ENCODE assay signal across 14 cellular contexts in genomic region chr3:15633159-15633558, GRCh38. TPM values are rescaled to one million over a fixed set of nuclear protein-coding genes. Genes with fewer than 3 reads are reported as not detected.
A peak's percentile ranks its signal among the peaks of the same experiment; 100 is the strongest.
DNase-seq lines count a peak whose midpoint lies in the region; ATAC-seq and TF ChIP-seq lines count a peak whose summit lies in the region.
"Had no signal": no experiment of that assay in that cellular context is flagged by ENCODE, and none has a peak within 500 bp of the region (broad histone marks: within the 10 kb centered on the region; RNA-seq: fewer than 3 reads in every experiment).

No MANE protein-coding gene starts in this region.

- H3K9ac ChIP-seq in iPS-18a (ENCODE audit: low read length): no peak overlapping the region

- no peak for TF ChIP-seq CTCF in PC-9 (conservative IDR thresholded peaks at IDR 0.05)

- POLR2A ChIA-PET in PC-9 (lab: Charles Lee; ENCODE audit: unreplicated experiment): interaction anchor here (0.7 kb wide), 2 partner anchors 13 to 635 kb away, joined by 4 to 13 read pairs; no protein-coding TSS in a partner anchor

- H3K4me1 ChIP-seq in PC-9 (replicated peaks; ENCODE audit: insufficient read depth): peaks cover 83% of the 10 kb centered on the region
- peaks cover 56% of the 10 kb centered on the region for H3K4me1 ChIP-seq in iPS-18a (ENCODE audit: control insufficient read depth, low read depth, low read length)

- intact Hi-C loops in PC-9 (cut with micrococcal nuclease; ENCODE audit: unreplicated experiment): loop anchor here (5.0 to 10.0 kb wide), 4 partner anchors 34 to 634 kb away; partner anchors contain the start of gene OXNAD1

- CTCF ChIA-PET in PC-9 (lab: Charles Lee): interaction anchor here (0.7 kb wide), 2 partner anchors 208 to 1591 kb away, joined by 5 to 18 read pairs; no protein-coding TSS in a partner anchor

- H3K27ac ChIP-seq in PC-9: peak overlapping the region; percentile 95
- H3K27ac ChIP-seq in iPS-18a (ENCODE audit: low read length): no peak overlapping the region
- H3K27ac ChIP-seq in temporal lobe (ENCODE audit: low read depth, low read length): peak overlapping the region; percentile 92
- H3K27ac ChIP-seq: HL-60 had no signal

- DNase-seq in NCI-H2227 (lab: John Stamatoyannopoulos, UW; ENCODE audit: unreplicated experiment): peak; percentile 2
- DNase-seq in NCI-H2227 treated with DMSO at 0.1 percent for 48 hours (lab: John Stamatoyannopoulos, UW): no peak
- peak in 1 of 2 experiments; percentile 59 for DNase-seq in PC-9
- DNase-seq in activated CD4-positive, alpha-beta T cell treated with anti-CD3 and anti-CD28 coated beads for 4 hours: no peak
- DNase-seq: central memory CD4-positive, alpha-beta T cell; kidney; NCI-H1092 treated with DMSO at 0.1 percent for 48 hours had no signal

- BruUV-seq in PC-9 (replicated peaks; lab: Mats Ljungman, UMichigan): no TSS peak

- no peak overlapping the region for H2AFZ ChIP-seq in PC-9

- H3F3A ChIP-seq in PC-9 (ENCODE audit: insufficient read depth, low read depth): peaks cover 61% of the 10 kb centered on the region

- no peaks in the 10 kb centered on the region for H4K20me1 ChIP-seq in PC-9 (ENCODE audit: insufficient read depth)

- H3K9me3 ChIP-seq in PC-9 (ENCODE audit: insufficient read depth, low read depth): no peaks in the 10 kb centered on the region
- no peaks in the 10 kb centered on the region for H3K9me3 ChIP-seq in iPS-18a (ENCODE audit: control insufficient read depth, low read depth, low read length)

- no peaks in the 10 kb centered on the region for H3K36me3 ChIP-seq in PC-9 (ENCODE audit: low read depth)
- no peaks in the 10 kb centered on the region for H3K36me3 ChIP-seq in iPS-18a (ENCODE audit: control insufficient read depth, low read depth, low read length)

- H3K79me2 ChIP-seq in PC-9 (ENCODE audit: low read depth): no peaks in the 10 kb centered on the region; the same call in 1 of the 2 replicates

- H3K4me2 ChIP-seq in PC-9: peak overlapping the region; percentile 84

- H3K4me3 ChIP-seq in PC-9: no peak overlapping the region
- H3K4me3 ChIP-seq in iPS-18a (ENCODE audit: low read length): peak overlapping the region; percentile 30

- no peaks in the 10 kb centered on the region for H3K9me2 ChIP-seq in PC-9 (ENCODE audit: insufficient read depth)

- H3K27me3 ChIP-seq in PC-9 (ENCODE audit: insufficient read depth, low read depth) (no peaks in the 10 kb centered on the region), iPS-18a (ENCODE audit: control insufficient read depth, insufficient read depth, low read length) (no peaks in the 10 kb centered on the region)

- ATAC-seq in HG03135 (IDR thresholded peaks at IDR 0.05; ENCODE audit: unreplicated experiment): no peak
- no peak for ATAC-seq in HG03571 (IDR thresholded peaks at IDR 0.05; ENCODE audit: unreplicated experiment)
- ATAC-seq: natural killer cell treated with Interleukin-12 subunit alpha and Interleukin-12 subunit beta and Interleukin-15 and Interleukin-18, amount 100 ng/mL, for 72 hours; stimulated activated effector memory CD8-positive, alpha-beta T cell treated with anti-CD3 and anti-CD28 coated beads, Interleukin-12 subunit alpha, Interleukin-12 subunit beta, amount 100 ng/mL, for 72 hours had no signal

RNA-seq across cellular contexts. Expression of gene BTD, which starts 31.6 kb away (rescaled TPM):
- total RNA-seq in PC-9 (2021) (15.6 and 18.1 TPM in 2 replicates), temporal lobe (18.4 TPM)

RNA-seq across cellular contexts. Expression of gene HACL1, which starts 31.8 kb away (rescaled TPM):
- total RNA-seq in PC-9 (2021) (28.7 and 31.7 TPM in 2 replicates), temporal lobe (20.9 TPM)
